In the genomic region with DNA sequence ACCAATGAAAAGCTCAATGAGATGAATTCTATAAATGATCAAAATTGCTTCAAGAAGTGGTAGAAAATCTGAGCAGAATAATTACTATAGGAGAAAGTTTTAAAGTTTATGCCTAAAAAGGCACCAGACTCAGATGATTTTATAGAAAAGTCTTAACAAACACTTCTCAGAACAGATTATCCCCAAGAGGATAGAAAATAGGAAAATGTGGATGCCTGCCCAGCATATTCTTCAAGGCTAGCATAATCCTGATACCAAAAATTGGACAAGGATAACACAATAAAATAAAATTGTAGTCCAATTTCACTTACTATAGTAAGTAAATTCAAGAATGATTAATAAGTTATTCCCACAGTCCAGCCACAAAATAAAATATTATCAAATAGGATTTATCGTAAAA, we compare ENCODE assay signal across 21 cellular contexts.
DNase-seq lines count a peak whose midpoint lies in the region; ATAC-seq, FAIRE-seq and TF ChIP-seq lines count a peak whose summit lies in the region.
"Had no signal": no experiment of that assay in that cellular context is flagged by ENCODE, and none has a peak within 500 bp of the region (broad histone marks: within the 10 kb centered on the region; RNA-seq: fewer than 3 reads in every experiment).

No MANE protein-coding gene starts in this region.

- peak; percentile 34 for DNase-seq in fibroblast of mammary gland (ENCODE audit: low read depth)
- DNase-seq in myocyte (ENCODE audit: low read depth): peak; percentile 41
- DNase-seq in heart right ventricle: no peak
- DNase-seq in activated naive CD4-positive, alpha-beta T cell (lab: John Stamatoyannopoulos, UW): no peak
- DNase-seq: CD4-positive, CD25-positive, alpha-beta regulatory T cell; CD8-positive, alpha-beta T cell; DMS 273 treated with DMSO at 0.1 percent for 48 hours; DMS79; EL; GM23248; H7; HCEC 1CT had no signal

- ATAC-seq in activated CD4-positive, CD25-positive, alpha-beta regulatory T cell treated with anti-CD3 and anti-CD28 coated beads, Interleukin-2, amount 50 U/mL, for 24 hours: no peak
- no peak for ATAC-seq in heart right ventricle
- ATAC-seq: CD8-positive, alpha-beta T cell had no signal

- H3K4me3 ChIP-seq in fibroblast of mammary gland (ENCODE audit: control insufficient read depth, low read depth, low read length) (no peak overlapping the region), heart right ventricle (no peak overlapping the region)
- H3K4me3 ChIP-seq: BLaER1, GM23248 had no signal

- peak; percentile 34 for FAIRE-seq in G401.6 (lab: Jason Lieb, UNC)
- FAIRE-seq: A204.1, D721Med, GM12892, H1 had no signal

- peaks cover 0 to 11% (median 0%) of the 10 kb centered on the region in 11 donors for H3K9me3 ChIP-seq in heart right ventricle
- H3K9me3 ChIP-seq: BLaER1 had no signal

- intact Hi-C loops in heart right ventricle (cut with DNase I): no loop called here

- no peaks in the 10 kb centered on the region for H3K27me3 ChIP-seq in heart right ventricle
- H3K27me3 ChIP-seq: BLaER1 had no signal

- peaks cover 0 to 4% (median 0%) of the 10 kb centered on the region in 9 donors for H3K4me1 ChIP-seq in heart right ventricle
- H3K4me1 ChIP-seq: BLaER1 had no signal

- H3K36me3 ChIP-seq in heart right ventricle: no peaks in the 10 kb centered on the region
- H3K36me3 ChIP-seq: BLaER1 had no signal

- H3K27ac ChIP-seq in heart right ventricle: no peak overlapping the region
- H3K27ac ChIP-seq: 22Rv1, BLaER1, C4-2B, GM23248 had no signal

- TF ChIP-seq CTCF in fibroblast of mammary gland (conservative IDR thresholded peaks at IDR 0.05; ENCODE audit: control insufficient read depth, insufficient read depth, low read depth, low read length) (no peak), heart right ventricle (IDR thresholded peaks at IDR 0.05) (no peak)

- WGBS in heart right ventricle, 2 donors: 35 to 70% methylated on average over 1 of the region's 1 CpG

Comparison
In these comparisons a context has a peak if more than half of its experiments do, and no peak if none do; other contexts are left out.
1. DNase-seq: peak in fibroblast of mammary gland (single experiment) and myocyte (single experiment); none in heart right ventricle (0 of 2) and activated naive CD4-positive, alpha-beta T cell (0 of 4).